In genomic region chr12:96606134-96606533, GRCh38 we compare ENCODE assay signal across 7 cellular contexts.
"Had no signal": no experiment of that assay in that cellular context is flagged by ENCODE, and none has a peak within 500 bp of the region (broad histone marks: within the 10 kb centered on the region; RNA-seq: fewer than 3 reads in every experiment).

No MANE protein-coding gene starts in this region.

- DNase-seq: IMR-90, KBM-7, KG1 had no signal

- H3K4me2 ChIP-seq: KMS-11 had no signal

- H3K9ac ChIP-seq: KMS-11 had no signal

- ATAC-seq: HepG2, K562 had no signal

- H3K27ac ChIP-seq: HL-60, KMS-11 had no signal

- H3K4me3 ChIP-seq: K562 had no signal
